Comparison of ENCODE assay signal across 33 cellular contexts in genomic region chr19:3850320-3850972, GRCh38. TPM values are rescaled to one million over a fixed set of nuclear protein-coding genes. Genes with fewer than 3 reads are reported as not detected.
"Had no signal": no experiment of that assay in that cellular context is flagged by ENCODE, and none has a peak within 500 bp of the region (broad histone marks: within the 10 kb centered on the region; RNA-seq: fewer than 3 reads in every experiment).

No MANE protein-coding gene starts in this region.

- H2AFZ ChIP-seq: neural progenitor cell, parathyroid adenoma had no signal

- H3K9me3 ChIP-seq: thyroid gland had no signal

- H3K27me3 Mint-ChIP-seq: progenitor cell of endocrine pancreas; stimulated activated naive B cell treated with anti-CD40 and anti-IgM and Interleukin-4, amounts not matched to agents 10 μg/mL and 1 μg/mL and 100 μg/mL, for 72 hours; stimulated activated naive CD8-positive, alpha-beta T cell treated with anti-CD3 and anti-CD28 coated beads, Interleukin-15, Interleukin-2, amounts not matched to agents 100 ng/mL and 50 ng/mL, for 24 hours had no signal

- H3K4me1 ChIP-seq: neural progenitor cell, parathyroid adenoma, psoas muscle, stomach, thyroid gland, tibial nerve, upper lobe of left lung, vagina had no signal

- ATAC-seq: natural killer cell, psoas muscle, right cardiac atrium, sciatic nerve had no signal

- H3K79me2 ChIP-seq: parathyroid adenoma had no signal

- H3K4me2 ChIP-seq: neural progenitor cell, smooth muscle cell had no signal

- H3K27me3 ChIP-seq: neural progenitor cell, ovary, spleen, stomach, thyroid gland, upper lobe of left lung, vagina had no signal

- H3K36me3 ChIP-seq: neural progenitor cell, ovary, spleen, stomach, thoracic aorta, thyroid gland, tibial nerve, upper lobe of left lung, vagina had no signal

- DNase-seq: natural killer cell; occipital lobe; ovary; posterior cingulate gyrus; psoas muscle; right cardiac atrium; spleen; stimulated activated CD4-positive, alpha-beta T cell treated with anti-CD3 and anti-CD28 coated beads, Interleukin-12 subunit alpha, Interleukin-12 subunit beta, amount 100 ng/mL, for 4 hours; stimulated activated CD4-positive, alpha-beta T cell treated with anti-CD3 and anti-CD28 coated beads, Interleukin-1b, Interleukin-23, amount 100 ng/mL, for 48 hours; stimulated activated CD4-positive, alpha-beta T cell treated with anti-CD3 and anti-CD28 coated beads, Interleukin-4, amount 100 ng/mL, for 1 hour; stimulated activated CD4-positive, alpha-beta T cell treated with anti-CD3 and anti-CD28 coated beads, Interleukin-4, amount 100 ng/mL, for 4 hours; stimulated activated CD8-positive, alpha-beta memory T cell treated with anti-CD3 and anti-CD28 coated beads, Interleukin-4, amount 100 ng/mL, for 48 hours; stimulated activated naive B cell treated with anti-CD40 and anti-IgM and Interleukin-4, amounts not matched to agents 10 μg/mL and 1 μg/mL and 100 μg/mL, for 72 hours; stimulated activated naive CD4-positive, alpha-beta T cell treated with Interleukin-2 at 50 U/mL for 16 hours; stomach; thyroid gland; trophoblast cell; upper lobe of left lung had no signal

- H3K4me1 Mint-ChIP-seq: natural killer cell, nephron, neural progenitor cell had no signal

- H3K9me3 Mint-ChIP-seq: natural killer cell had no signal

- H3K4me3 ChIP-seq: neural progenitor cell, ovary, psoas muscle, skin epidermis, smooth muscle cell, spleen, stomach, thoracic aorta, thyroid gland, tibial nerve, upper lobe of left lung, vagina had no signal

- H3K4me3 Mint-ChIP-seq: natural killer cell; nephron; stimulated activated naive B cell treated with anti-CD40 and anti-IgM and Interleukin-4, amounts not matched to agents 10 μg/mL and 1 μg/mL and 100 μg/mL, for 72 hours; stimulated activated naive CD8-positive, alpha-beta T cell treated with anti-CD3 and anti-CD28 coated beads, Interleukin-15, Interleukin-2, amounts not matched to agents 100 ng/mL and 50 ng/mL, for 24 hours had no signal

- H3K27ac Mint-ChIP-seq: nephron; neural progenitor cell; progenitor cell of endocrine pancreas; stimulated activated naive B cell treated with anti-CD40 and anti-IgM and Interleukin-4, amounts not matched to agents 10 μg/mL and 1 μg/mL and 100 μg/mL, for 72 hours; stimulated activated naive CD8-positive, alpha-beta T cell treated with anti-CD3 and anti-CD28 coated beads, Interleukin-15, Interleukin-2, amounts not matched to agents 100 ng/mL and 50 ng/mL, for 24 hours had no signal

- FAIRE-seq: urothelium cell line had no signal

- H3K36me3 Mint-ChIP-seq: natural killer cell had no signal

- H3K9ac ChIP-seq: neural progenitor cell, parathyroid adenoma had no signal

- H3K27ac ChIP-seq: neural progenitor cell, ovary, parathyroid adenoma, psoas muscle, skin epidermis, spleen, stomach, thoracic aorta, thyroid gland, tibial nerve, upper lobe of left lung, vagina had no signal

RNA-seq across cellular contexts. Expression of gene ZFR2, which starts 18.4 kb away (rescaled TPM):
- total RNA-seq: osteoblast, psoas muscle, subcutaneous adipose tissue, thoracic aorta, thyroid gland, tibial nerve, vagina had no signal
- polyA plus RNA-seq: psoas muscle had no signal

RNA-seq across cellular contexts. Expression of gene ATCAY, which starts 30.0 kb away (rescaled TPM):
- total RNA-seq: natural killer cell, osteoblast, psoas muscle, renal cortical epithelial cell, right cardiac atrium, sciatic nerve, spleen, subcutaneous adipose tissue, thoracic aorta, tibial nerve, upper lobe of left lung had no signal
- polyA plus RNA-seq: ovary, spleen had no signal
